In the genomic region with DNA sequence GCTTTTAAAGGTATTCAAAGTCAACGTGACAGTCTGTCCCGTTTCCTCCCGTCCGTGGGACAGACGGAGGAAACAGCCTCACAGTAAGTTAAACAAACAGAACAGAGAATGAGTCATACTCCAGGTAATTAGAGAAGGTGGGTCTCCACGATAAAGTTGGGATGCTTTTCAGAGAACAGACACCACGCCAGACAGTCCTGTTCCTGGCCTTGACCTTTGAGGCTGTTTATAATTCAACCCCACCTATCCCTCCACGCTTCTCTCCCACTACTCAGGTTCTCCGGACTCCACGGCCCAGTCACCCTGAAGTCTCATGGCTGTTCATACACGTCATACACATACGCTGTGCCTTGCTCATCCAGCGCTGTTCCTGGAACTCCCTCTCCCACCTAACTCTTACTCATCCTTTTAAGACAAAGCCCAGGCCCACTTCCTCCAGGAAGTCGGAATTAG, we compare ENCODE assay signal across 11 cellular contexts. TPM values are rescaled to one million over a fixed set of nuclear protein-coding genes. Genes with fewer than 3 reads are reported as not detected.
A peak's percentile ranks its signal among the peaks of the same experiment; 100 is the strongest.
DNase-seq lines count a peak whose midpoint lies in the region; ATAC-seq and TF ChIP-seq lines count a peak whose summit lies in the region.
"Had no signal": no experiment of that assay in that cellular context is flagged by ENCODE, and none has a peak within 500 bp of the region (broad histone marks: within the 10 kb centered on the region; RNA-seq: fewer than 3 reads in every experiment).

No MANE protein-coding gene starts in this region.

- ATAC-seq in stimulated activated memory B cell treated with anti-CD40 and anti-IgM and Interleukin-4, amounts not matched to agents 10 μg/mL and 1 μg/mL and 100 μg/mL, for 72 hours: no peak
- ATAC-seq in GM18868 (IDR thresholded peaks at IDR 0.05; ENCODE audit: unreplicated experiment): no peak
- ATAC-seq in HG02610 (IDR thresholded peaks at IDR 0.05; ENCODE audit: unreplicated experiment): no peak
- ATAC-seq in HG03378 (IDR thresholded peaks at IDR 0.05; ENCODE audit: unreplicated experiment): no peak

- POLR2A ChIA-PET in activated CD4-positive, alpha-beta T cell treated with anti-CD3 and anti-CD28 coated beads, Interleukin-2, amount 10 ng/mL, durations not matched to agents 7 days and 5 days (lab: Charles Lee): no interaction called here
- POLR2A ChIA-PET in RWPE1 (lab: Yijun Ruan, JAX; ENCODE audit: low non-redundant PET): no interaction called here

- peak overlapping the region; percentile 31 for H3K27ac Mint-ChIP-seq in activated CD4-positive, alpha-beta T cell treated with anti-CD3 and anti-CD28 coated beads, Interleukin-2, amount 10 ng/mL, durations not matched to agents 7 days and 5 days
- H3K27ac Mint-ChIP-seq in stimulated activated memory B cell treated with anti-CD40 and anti-IgM and Interleukin-4, amounts not matched to agents 10 μg/mL and 1 μg/mL and 100 μg/mL, for 72 hours: peak overlapping the region; percentile 48

- no peak for DNase-seq in activated CD4-positive, alpha-beta T cell treated with anti-CD3 and anti-CD28 coated beads, Interleukin-2, amount 10 ng/mL, durations not matched to agents 7 days and 5 days
- DNase-seq in activated CD4-positive, alpha-beta T cell treated with anti-CD3 and anti-CD28 coated beads, Interleukin-2, amount 50 U/mL, for 1 hour: no peak
- DNase-seq in RWPE1 (ENCODE audit: low spot score) (peak; percentile 91), fibroblast of the aortic adventitia (ENCODE audit: low read depth) (peak; percentile 67)
- DNase-seq: foreskin melanocyte; MM.1S; stimulated activated CD4-positive, alpha-beta T cell treated with anti-CD3 and anti-CD28 coated beads, Interleukin-4, amount 100 ng/mL, for 1 hour had no signal

- H3K27me3 Mint-ChIP-seq in activated CD4-positive, alpha-beta T cell treated with anti-CD3 and anti-CD28 coated beads, Interleukin-2, amount 10 ng/mL, durations not matched to agents 7 days and 5 days: no peaks in the 10 kb centered on the region
- no peaks in the 10 kb centered on the region for H3K27me3 Mint-ChIP-seq in stimulated activated memory B cell treated with anti-CD40 and anti-IgM and Interleukin-4, amounts not matched to agents 10 μg/mL and 1 μg/mL and 100 μg/mL, for 72 hours

- H3K4me3 Mint-ChIP-seq in activated CD4-positive, alpha-beta T cell treated with anti-CD3 and anti-CD28 coated beads, Interleukin-2, amount 10 ng/mL, durations not matched to agents 7 days and 5 days: no peak overlapping the region
- H3K4me3 Mint-ChIP-seq in stimulated activated memory B cell treated with anti-CD40 and anti-IgM and Interleukin-4, amounts not matched to agents 10 μg/mL and 1 μg/mL and 100 μg/mL, for 72 hours: no peak overlapping the region

- H3K4me1 Mint-ChIP-seq in activated CD4-positive, alpha-beta T cell treated with anti-CD3 and anti-CD28 coated beads, Interleukin-2, amount 10 ng/mL, durations not matched to agents 7 days and 5 days: peaks cover 25% of the 10 kb centered on the region
- H3K4me1 Mint-ChIP-seq in stimulated activated memory B cell treated with anti-CD40 and anti-IgM and Interleukin-4, amounts not matched to agents 10 μg/mL and 1 μg/mL and 100 μg/mL, for 72 hours: peaks cover 43% of the 10 kb centered on the region

- no peak overlapping the region for H3K4me3 ChIP-seq in fibroblast of the aortic adventitia (ENCODE audit: low read depth, low read length)

- H3K27ac ChIP-seq in RWPE1: peak overlapping the region; percentile 92

- H3K36me3 Mint-ChIP-seq in activated CD4-positive, alpha-beta T cell treated with anti-CD3 and anti-CD28 coated beads, Interleukin-2, amount 10 ng/mL, durations not matched to agents 7 days and 5 days (ENCODE audit: low read depth): peaks cover 49% of the 10 kb centered on the region
- H3K36me3 Mint-ChIP-seq in stimulated activated memory B cell treated with anti-CD40 and anti-IgM and Interleukin-4, amounts not matched to agents 10 μg/mL and 1 μg/mL and 100 μg/mL, for 72 hours: peaks cover 7% of the 10 kb centered on the region

- no peaks in the 10 kb centered on the region for H3K9me3 Mint-ChIP-seq in activated CD4-positive, alpha-beta T cell treated with anti-CD3 and anti-CD28 coated beads, Interleukin-2, amount 10 ng/mL, durations not matched to agents 7 days and 5 days
- H3K9me3 Mint-ChIP-seq in stimulated activated memory B cell treated with anti-CD40 and anti-IgM and Interleukin-4, amounts not matched to agents 10 μg/mL and 1 μg/mL and 100 μg/mL, for 72 hours: no peaks in the 10 kb centered on the region

- CTCF ChIA-PET in activated CD4-positive, alpha-beta T cell treated with anti-CD3 and anti-CD28 coated beads, Interleukin-2, amount 10 ng/mL, durations not matched to agents 7 days and 5 days (lab: Charles Lee): no interaction called here
- CTCF ChIA-PET in RWPE1 (lab: Yijun Ruan, JAX): interaction anchor here (1.0 kb wide), 1 partner anchor 106 kb away, joined by 4 read pairs; a partner anchor contains a TSS

- TF ChIP-seq CTCF in RWPE1 (conservative IDR thresholded peaks at IDR 0.05; ENCODE audit: low read depth) (no peak), fibroblast of the aortic adventitia (IDR thresholded peaks at IDR 0.05; ENCODE audit: insufficient read depth, low read length) (no peak)

RNA-seq across cellular contexts. Expression of a gene that starts 42.5 kb away (rescaled TPM):
- 10 to 100 TPM; 78.3 to 88.2 TPM for total RNA-seq in activated CD4-positive, alpha-beta T cell treated with anti-CD3 and anti-CD28 coated beads, Interleukin-2, amount 10 ng/mL, durations not matched to agents 7 days and 5 days
- total RNA-seq in fibroblast of the aortic adventitia (ENCODE audit: low replicate concordance): 21.2 and 22.3 TPM in 2 replicates

Comparison
In these comparisons a context has a peak if more than half of its experiments do, and no peak if none do; other contexts are left out.
1. DNase-seq: peak in RWPE1 (single experiment) and fibroblast of the aortic adventitia (single experiment); none in activated CD4-positive, alpha-beta T cell treated with anti-CD3 and anti-CD28 coated beads, Interleukin-2, amount 10 ng/mL, durations not matched to agents 7 days and 5 days (single experiment) and activated CD4-positive, alpha-beta T cell treated with anti-CD3 and anti-CD28 coated beads, Interleukin-2, amount 50 U/mL, for 1 hour (single experiment).